In the genomic region with DNA sequence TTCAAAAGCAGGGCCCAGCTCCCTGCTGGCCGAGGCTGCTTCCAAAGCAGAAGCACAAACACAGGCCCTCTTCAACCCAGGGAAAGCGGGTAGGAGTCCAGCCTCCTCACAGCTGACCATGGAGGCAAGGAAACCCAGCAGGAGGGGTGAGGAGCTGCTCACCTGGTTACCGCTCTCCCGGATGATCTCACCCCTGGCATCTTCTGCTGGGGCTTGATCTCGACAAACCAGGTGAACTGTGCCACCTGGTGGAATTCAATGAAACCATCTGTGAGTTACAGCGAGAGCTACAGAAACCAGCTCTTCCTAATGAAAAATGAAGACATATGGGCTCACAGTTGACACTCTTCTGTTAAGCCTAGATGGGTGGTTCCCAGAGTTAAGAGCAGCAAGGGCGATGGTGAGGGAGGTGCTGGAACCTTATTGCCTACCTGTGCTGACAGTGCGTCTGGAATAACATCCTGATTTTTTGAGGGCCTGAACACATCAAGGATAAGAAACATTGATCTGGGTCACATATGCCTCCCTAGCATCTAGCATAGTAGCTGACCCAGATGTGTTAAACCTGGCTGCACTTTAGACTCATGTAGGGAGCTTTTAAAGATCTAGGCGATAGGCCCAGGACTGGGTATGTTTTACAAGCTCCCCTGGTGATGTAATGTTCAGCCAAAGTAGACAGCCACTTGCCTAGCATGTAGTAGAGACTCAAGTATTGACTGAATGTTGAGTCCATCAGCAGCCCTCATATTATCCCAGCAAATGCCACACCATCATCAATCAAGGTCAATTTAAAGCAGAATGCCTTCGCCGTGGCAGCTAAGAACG, we compare ENCODE assay signal across 8 cellular contexts. TPM values are rescaled to one million over a fixed set of nuclear protein-coding genes. Genes with fewer than 3 reads are reported as not detected.
A peak's percentile ranks its signal among the peaks of the same experiment; 100 is the strongest.
DNase-seq lines count a peak whose midpoint lies in the region; ATAC-seq, FAIRE-seq and TF ChIP-seq lines count a peak whose summit lies in the region.

No MANE protein-coding gene starts in this region.

- TF ChIP-seq CTCF in Calu3 (IDR thresholded peaks at IDR 0.05; ENCODE audit: unreplicated experiment) = peak; percentile 64

- H3K4me3 Mint-ChIP-seq in Calu3 (ENCODE audit: low read depth, unreplicated experiment) = no peak overlapping the region
- no peak overlapping the region for H3K4me3 Mint-ChIP-seq in activated naive CD8-positive, alpha-beta T cell treated with anti-CD3 and anti-CD28 coated beads, Interleukin-2, amount 50 U/mL, for 24 hours

- DNase-seq in Calu3 (peak; percentile 58), LoVo (ENCODE audit: low spot score) (peak; percentile 51), RCC 7860 (ENCODE audit: low spot score) (peak; percentile 47), iPS DF 4.7 (ENCODE audit: extremely low read depth, low spot score) (peak; percentile 83), GOT3 (lab: John Stamatoyannopoulos, UW) (no peak)
- DNase-seq in activated naive CD8-positive, alpha-beta T cell treated with anti-CD3 and anti-CD28 coated beads, Interleukin-2, amount 50 U/mL, for 24 hours = peak; percentile 44
- DNase-seq in stimulated activated CD4-positive, alpha-beta T cell treated with anti-CD3 and anti-CD28 coated beads, Interleukin-4, amount 100 ng/mL, for 24 hours = peak; percentile 73

- CTCF ChIA-PET in Calu3 (lab: Charles Lee) = interaction anchor here (0.6 to 1.6 kb wide), 13 partner anchors 33 to 674 kb away, joined by 3 to 14 read pairs (median 3); a partner anchor contains a TSS

- H3K36me3 Mint-ChIP-seq in Calu3 (ENCODE audit: insufficient read depth, unreplicated experiment) = peaks cover 10% of the 10 kb centered on the region
- peaks cover 6% of the 10 kb centered on the region for H3K36me3 Mint-ChIP-seq in activated naive CD8-positive, alpha-beta T cell treated with anti-CD3 and anti-CD28 coated beads, Interleukin-2, amount 50 U/mL, for 24 hours (ENCODE audit: low read depth)

- ATAC-seq in GM19395 (IDR thresholded peaks at IDR 0.05; ENCODE audit: unreplicated experiment) = peak; percentile 70
- ATAC-seq in activated naive CD8-positive, alpha-beta T cell treated with anti-CD3 and anti-CD28 coated beads, Interleukin-2, amount 50 U/mL, for 24 hours = peak; percentile 44

- no peaks in the 10 kb centered on the region for H3K27me3 Mint-ChIP-seq in Calu3 (ENCODE audit: unreplicated experiment)
- H3K27me3 Mint-ChIP-seq in activated naive CD8-positive, alpha-beta T cell treated with anti-CD3 and anti-CD28 coated beads, Interleukin-2, amount 50 U/mL, for 24 hours = no peaks in the 10 kb centered on the region

- no peak overlapping the region for H3K27ac Mint-ChIP-seq in Calu3 (ENCODE audit: unreplicated experiment)
- no peak overlapping the region for H3K27ac Mint-ChIP-seq in activated naive CD8-positive, alpha-beta T cell treated with anti-CD3 and anti-CD28 coated beads, Interleukin-2, amount 50 U/mL, for 24 hours

- peaks cover 10% of the 10 kb centered on the region for H3K4me1 Mint-ChIP-seq in Calu3 (ENCODE audit: low read depth, unreplicated experiment)
- H3K4me1 Mint-ChIP-seq in activated naive CD8-positive, alpha-beta T cell treated with anti-CD3 and anti-CD28 coated beads, Interleukin-2, amount 50 U/mL, for 24 hours = peaks cover 62% of the 10 kb centered on the region

- intact Hi-C loops in Calu3 (cut with micrococcal nuclease; ENCODE audit: unreplicated experiment) = loop anchor here (1.0 to 10.0 kb wide), 3 partner anchors 213 to 673 kb away; a partner anchor contains a TSS

- H3K9me3 Mint-ChIP-seq in Calu3 (ENCODE audit: low read depth, unreplicated experiment) = no peaks in the 10 kb centered on the region
- no peaks in the 10 kb centered on the region for H3K9me3 Mint-ChIP-seq in activated naive CD8-positive, alpha-beta T cell treated with anti-CD3 and anti-CD28 coated beads, Interleukin-2, amount 50 U/mL, for 24 hours

- FAIRE-seq in RCC 7860 (lab: Jason Lieb, UNC) = no peak

- no TSS peak for BruUV-seq in Calu3 (replicated peaks; lab: Mats Ljungman, UMichigan)

RNA-seq across cellular contexts. Expression of a gene that starts 6.1 kb away (rescaled TPM):
- total RNA-seq in Calu3 (2022) = 8.1 and 8.4 TPM in 2 replicates

RNA-seq across cellular contexts. Expression of a gene that starts 47.1 kb away (rescaled TPM):
- not detected in 2 replicates for total RNA-seq in Calu3 (2022)
